Comparison of ENCODE assay signal across 2 cellular contexts in the genomic region with DNA sequence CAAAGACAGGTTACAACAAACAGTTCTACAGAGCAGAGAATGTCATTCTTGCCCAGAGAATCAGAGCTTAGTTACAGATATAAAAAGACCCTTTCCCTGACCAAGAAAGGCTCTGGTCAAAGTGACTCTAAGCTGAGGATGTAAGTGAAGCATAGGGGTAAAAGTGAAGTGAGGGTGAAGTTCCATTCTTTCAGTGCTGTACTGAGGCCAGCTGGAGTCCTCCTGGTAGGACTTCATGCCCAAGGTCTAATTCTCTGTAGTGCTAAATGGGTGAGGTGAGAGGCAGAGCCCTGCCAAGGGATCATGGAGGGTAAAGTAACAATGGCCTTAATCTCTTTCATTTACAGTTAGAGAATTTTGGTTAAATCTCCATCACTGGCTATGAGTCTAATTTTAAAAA.
TF ChIP-seq lines count a peak whose summit lies in the region.

No MANE protein-coding gene starts in this region.

TF ChIP-seq in HEK293, 187 proteins besides CTCF, POLR2A, EP300 and RAD21:
- no peak for TF ChIP-seq ZNF23 (tag by site-specific recombination; IDR thresholded peaks at IDR 0.05; ENCODE audit: borderline replicate concordance)
- TF ChIP-seq HOXA7 (CRISPR knock-in tag; IDR thresholded peaks at IDR 0.05; ENCODE audit: borderline replicate concordance), result no peak
- TF ChIP-seq ZNF416 (tag by site-specific recombination; IDR thresholded peaks at IDR 0.05), result no peak
- no peak for TF ChIP-seq GLIS2 (tag by site-specific recombination; IDR thresholded peaks at IDR 0.05)
- TF ChIP-seq PRDM1 (tag by site-specific recombination; IDR thresholded peaks at IDR 0.05), result peak; percentile 56
- no peak for TF ChIP-seq ZNF202 (tag by site-specific recombination; IDR thresholded peaks at IDR 0.05; ENCODE audit: borderline replicate concordance)
TF ChIP-seq in HEK293: peak in this region for 1.

TF ChIP-seq in H1, 55 proteins besides CTCF, POLR2A, EP300 and RAD21:
- no peak for TF ChIP-seq CREB1 (IDR thresholded peaks at IDR 0.05)
- TF ChIP-seq, protein P1, sequence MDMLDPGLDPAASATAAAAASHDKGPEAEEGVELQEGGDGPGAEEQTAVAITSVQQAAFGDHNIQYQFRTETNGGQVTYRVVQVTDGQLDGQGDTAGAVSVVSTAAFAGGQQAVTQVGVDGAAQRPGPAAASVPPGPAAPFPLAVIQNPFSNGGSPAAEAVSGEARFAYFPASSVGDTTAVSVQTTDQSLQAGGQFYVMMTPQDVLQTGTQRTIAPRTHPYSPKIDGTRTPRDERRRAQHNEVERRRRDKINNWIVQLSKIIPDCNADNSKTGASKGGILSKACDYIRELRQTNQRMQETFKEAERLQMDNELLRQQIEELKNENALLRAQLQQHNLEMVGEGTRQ (IDR thresholded peaks at IDR 0.05; ENCODE audit: low read length), result no peak
- TF ChIP-seq, protein P2, sequence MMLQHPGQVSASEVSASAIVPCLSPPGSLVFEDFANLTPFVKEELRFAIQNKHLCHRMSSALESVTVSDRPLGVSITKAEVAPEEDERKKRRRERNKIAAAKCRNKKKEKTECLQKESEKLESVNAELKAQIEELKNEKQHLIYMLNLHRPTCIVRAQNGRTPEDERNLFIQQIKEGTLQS (IDR thresholded peaks at IDR 0.05; ENCODE audit: insufficient read depth, low read depth, low read length), result no peak
- no peak for TF ChIP-seq KDM1A (IDR thresholded peaks at IDR 0.05; ENCODE audit: borderline replicate concordance, low read length)
- no peak for TF ChIP-seq MAFK (IDR thresholded peaks at IDR 0.05; ENCODE audit: low read depth, low read length)
- TF ChIP-seq TBP (IDR thresholded peaks at IDR 0.05; ENCODE audit: low read depth, low read length), result no peak
- no peak for TF ChIP-seq RBBP5 (IDR thresholded peaks at IDR 0.05; ENCODE audit: borderline replicate concordance, low read depth, low read length)
- TF ChIP-seq SRF (IDR thresholded peaks at IDR 0.05; ENCODE audit: low read depth, low read length), result no peak
- no peak for TF ChIP-seq EGR1 (IDR thresholded peaks at IDR 0.05; ENCODE audit: borderline replicate concordance, low read depth, low read length)
- no peak for TF ChIP-seq JUN (IDR thresholded peaks at IDR 0.05; ENCODE audit: low read depth, low read length)
